ENCODE assay signal across 10 cellular contexts in genomic region chr20:32971703-32972161, GRCh38. TPM values are rescaled to one million over a fixed set of nuclear protein-coding genes. Genes with fewer than 3 reads are reported as not detected.
DNase-seq lines count a peak whose midpoint lies in the region; ATAC-seq, FAIRE-seq and TF ChIP-seq lines count a peak whose summit lies in the region.
"Had no signal": no experiment of that assay in that cellular context is flagged by ENCODE, and none has a peak within 500 bp of the region (broad histone marks: within the 10 kb centered on the region; RNA-seq: fewer than 3 reads in every experiment).

No MANE protein-coding gene starts in this region.

- no peak for FAIRE-seq in GM19239 (lab: Jason Lieb, UNC)
- FAIRE-seq: endometrium had no signal

- CTCF ChIA-PET in PC-3 (lab: Charles Lee): no interaction called here

- peaks cover 46% of the 10 kb centered on the region for H3K27me3 ChIP-seq in PC-3 (ENCODE audit: low read length)
- H3K27me3 ChIP-seq in layer of hippocampus (ENCODE audit: control insufficient read depth, insufficient read depth, low read length): no peaks in the 10 kb centered on the region
- H3K27me3 ChIP-seq in left lung: no peaks in the 10 kb centered on the region

- TF ChIP-seq CTCF in PC-3 (conservative IDR thresholded peaks at IDR 0.05; ENCODE audit: low read depth, low read length): no peak
- TF ChIP-seq CTCF in left lung (IDR thresholded peaks at IDR 0.05): no peak

- no peaks in the 10 kb centered on the region for H3K9me3 ChIP-seq in PC-3 (ENCODE audit: low read length)
- H3K9me3 ChIP-seq in left lung: no peaks in the 10 kb centered on the region

- H3K36me3 ChIP-seq in PC-3 (ENCODE audit: low read depth, low read length): no peaks in the 10 kb centered on the region
- H3K36me3 ChIP-seq in left lung: no peaks in the 10 kb centered on the region

- POLR2A ChIA-PET in PC-3 (lab: Charles Lee; ENCODE audit: unreplicated experiment): no interaction called here

- no peaks in the 10 kb centered on the region for H3F3A ChIP-seq in PC-3 (ENCODE audit: low read length, unreplicated experiment)

- ATAC-seq in GM18858 (IDR thresholded peaks at IDR 0.05; ENCODE audit: unreplicated experiment) (peak; percentile 15), HG02642 (IDR thresholded peaks at IDR 0.05; ENCODE audit: poor library complexity, unreplicated experiment) (peak; percentile 28), PC-3 (no peak), left lung (no peak)

- H2AFZ ChIP-seq in PC-3 (ENCODE audit: low read length): peak overlapping the region; percentile 18; the same call in 1 of the 2 replicates

- BruUV-seq in PC-3 (replicated peaks; lab: Mats Ljungman, UMichigan): no TSS peak

- H3K4me3 ChIP-seq in PC-3 (ENCODE audit: low read length) (no peak overlapping the region), left lung (no peak overlapping the region)

- no peaks in the 10 kb centered on the region for H3K79me2 ChIP-seq in PC-3 (ENCODE audit: low read length)

- no peaks in the 10 kb centered on the region for H4K20me1 ChIP-seq in PC-3 (ENCODE audit: low read length)

- no peak for DNase-seq in PC-3
- DNase-seq in NCI-H524 treated with DMSO at 0.1 percent for 48 hours (lab: John Stamatoyannopoulos, UW): no peak
- DNase-seq in SW 1271 (lab: John Stamatoyannopoulos, UW): no peak
- DNase-seq in left lung: no peak
- no peak for DNase-seq in GM19239 (ENCODE audit: insufficient read length, low spot score)

- H3K4me1 ChIP-seq in PC-3 (ENCODE audit: insufficient read depth, low read length) (no peaks in the 10 kb centered on the region), left lung (peaks cover 0 to 8% of the 10 kb centered on the region in 2 donors)

- H3K9me2 ChIP-seq in PC-3 (replicated peaks; ENCODE audit: low read length): no peaks in the 10 kb centered on the region

- no peak overlapping the region for H3K9ac ChIP-seq in PC-3 (ENCODE audit: low read length)

- intact Hi-C loops in PC-3 (cut with micrococcal nuclease): no loop called here
- intact Hi-C loops in left lung (cut with DNase I): no loop called here

- H3K4me2 ChIP-seq in PC-3 (ENCODE audit: low read length): no peak overlapping the region

- H3K27ac ChIP-seq in PC-3 (ENCODE audit: low read length): no peak overlapping the region
- H3K27ac ChIP-seq in layer of hippocampus (ENCODE audit: low read depth, low read length): peak overlapping the region; percentile 30
- peak overlapping the region in 1 of 2 donors; percentile 16 for H3K27ac ChIP-seq in left lung

RNA-seq across cellular contexts. Expression of gene SUN5, which starts 32.5 kb away (rescaled TPM):
- not detected in 2 replicates for total RNA-seq in PC-3 (2014; rRNA removed)
- not detected for total RNA-seq in left lung
- total RNA-seq: LHCN-M2 had no signal

RNA-seq across cellular contexts. Expression of gene BPIFB2, which starts 35.8 kb away (rescaled TPM):
- total RNA-seq in PC-3 (2014; rRNA removed): not detected in 2 replicates
- total RNA-seq in left lung: under 1 TPM in 1 of 2 donors, not detected in 1; 0.65 TPM
- total RNA-seq: LHCN-M2 had no signal

RNA-seq across cellular contexts. Expression of gene BPIFB6, which starts 59.7 kb away (rescaled TPM):
- total RNA-seq in PC-3 (2014; rRNA removed) (not detected in 2 replicates), left lung (not detected)
- total RNA-seq: LHCN-M2 had no signal

Comparison
In these comparisons a context has a peak if more than half of its experiments do, and no peak if none do; other contexts are left out.
1. ATAC-seq: peak in GM18858 (single experiment) and HG02642 (single experiment); none in PC-3 (single experiment) and left lung (single experiment).